In the genomic region with DNA sequence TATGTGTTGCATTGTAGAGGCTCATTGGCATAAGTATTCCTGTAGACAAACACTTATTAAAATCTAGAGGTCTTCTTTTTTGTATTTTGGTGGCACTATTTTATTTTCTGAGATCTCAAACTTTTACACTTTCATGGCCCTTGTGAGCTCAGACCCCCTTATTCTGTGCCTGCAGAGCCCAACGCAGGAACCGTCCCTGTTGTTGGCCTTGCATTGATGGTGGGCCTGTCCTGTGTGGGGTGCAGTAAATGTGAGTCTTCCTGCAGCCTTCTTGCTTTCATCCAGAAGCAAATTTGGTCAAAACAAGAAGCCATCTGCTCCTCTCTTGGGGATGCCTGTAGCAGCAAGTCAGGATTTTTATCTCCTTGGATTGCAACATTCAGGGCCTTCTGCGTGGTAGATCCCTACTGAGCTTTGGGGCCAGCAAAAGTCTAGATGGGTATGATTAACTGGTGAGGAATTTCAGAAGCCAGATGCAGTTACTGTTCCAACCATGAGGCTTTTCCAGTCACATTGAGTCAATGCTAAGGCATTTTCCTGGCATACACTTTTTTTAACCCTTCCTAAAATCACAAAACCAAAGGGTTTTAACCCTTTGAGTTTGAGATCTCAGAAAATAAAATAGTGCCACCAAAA, we compare ENCODE assay signal across 10 cellular contexts. TPM values are rescaled to one million over a fixed set of nuclear protein-coding genes. Genes with fewer than 3 reads are reported as not detected.
A peak's percentile ranks its signal among the peaks of the same experiment; 100 is the strongest.
DNase-seq lines count a peak whose midpoint lies in the region; ATAC-seq and TF ChIP-seq lines count a peak whose summit lies in the region.
"Had no signal": no experiment of that assay in that cellular context is flagged by ENCODE, and none has a peak within 500 bp of the region (broad histone marks: within the 10 kb centered on the region; RNA-seq: fewer than 3 reads in every experiment).

No MANE protein-coding gene starts in this region.

- H3K4me1 Mint-ChIP-seq in activated naive CD8-positive, alpha-beta T cell treated with anti-CD3 and anti-CD28 coated beads for 36 hours = no peaks in the 10 kb centered on the region
- peaks cover 24% of the 10 kb centered on the region for H3K4me1 Mint-ChIP-seq in type B pancreatic cell (ENCODE audit: unreplicated experiment)

- TF ChIP-seq CTCF in RWPE1 (conservative IDR thresholded peaks at IDR 0.05; ENCODE audit: low read depth) (no peak), type B pancreatic cell (conservative IDR thresholded peaks at IDR 0.05) (no peak)

- in situ Hi-C loops in GM23248 (cut with MboI) = no loop called here

- H3K36me3 Mint-ChIP-seq in activated naive CD8-positive, alpha-beta T cell treated with anti-CD3 and anti-CD28 coated beads for 36 hours = no peaks in the 10 kb centered on the region
- peaks cover 51% of the 10 kb centered on the region for H3K36me3 Mint-ChIP-seq in type B pancreatic cell
- H3K36me3 Mint-ChIP-seq: naive thymus-derived CD8-positive, alpha-beta T cell had no signal

- peaks cover 40% of the 10 kb centered on the region for H3K4me1 ChIP-seq in GM23248 (ENCODE audit: insufficient read depth)

- H4K20me1 ChIP-seq in GM23248 (ENCODE audit: insufficient read depth) = no peaks in the 10 kb centered on the region

- intact Hi-C loops in sciatic nerve (cut with DNase I) = no loop called here

- H3K79me2 ChIP-seq in GM23248 (ENCODE audit: insufficient read depth) = peaks cover 97% of the 10 kb centered on the region

- CTCF ChIA-PET in RWPE1 (lab: Yijun Ruan, JAX) = interaction anchor here (0.5 to 0.8 kb wide), 3 partner anchors 11 to 621 kb away, joined by 3 read pairs; no protein-coding TSS in a partner anchor

- no peak overlapping the region for H2AFZ ChIP-seq in GM23248

- peak overlapping the region; percentile 24; the same call in 1 of the 2 replicates for H3K4me3 ChIP-seq in GM23248

- H3K4me2 ChIP-seq in GM23248 (ENCODE audit: unreplicated experiment) = peak overlapping the region; percentile 63

- no peaks in the 10 kb centered on the region for H3K9me3 Mint-ChIP-seq in activated naive CD8-positive, alpha-beta T cell treated with anti-CD3 and anti-CD28 coated beads for 36 hours
- peaks cover 7% of the 10 kb centered on the region for H3K9me3 Mint-ChIP-seq in type B pancreatic cell

- WGBS in GM23248 (ENCODE audit: low coverage in 1 of 2, low lambda C conversion rate in 2 of 2, missing lambda C conversion rate in 2 of 2), 2 experiments = 0 to 7% methylated on average over 3 of the region's 3 CpGs

- no peaks in the 10 kb centered on the region for H3K27me3 ChIP-seq in GM23248 (replicated peaks; ENCODE audit: insufficient read depth)

- peak overlapping the region; percentile 14; the same call in 1 of the 2 replicates for H3K9ac ChIP-seq in GM23248

- H3K27me3 Mint-ChIP-seq in activated naive CD8-positive, alpha-beta T cell treated with anti-CD3 and anti-CD28 coated beads for 36 hours = peaks cover 3% of the 10 kb centered on the region
- no peaks in the 10 kb centered on the region for H3K27me3 Mint-ChIP-seq in type B pancreatic cell

- H3K27ac ChIP-seq in GM23248 = peak overlapping the region; percentile 70
- peak overlapping the region; percentile 88 for H3K27ac ChIP-seq in RWPE1

- H3K36me3 ChIP-seq in GM23248 (ENCODE audit: low read depth) = 0 out of 2 replicates have a peak, but pooled peaks cover 5% of the 10 kb centered on the region

- POLR2A ChIA-PET in RWPE1 (lab: Yijun Ruan, JAX; ENCODE audit: low non-redundant PET) = no interaction called here

- H3K27ac Mint-ChIP-seq in activated naive CD8-positive, alpha-beta T cell treated with anti-CD3 and anti-CD28 coated beads for 36 hours = no peak overlapping the region
- H3K27ac Mint-ChIP-seq in type B pancreatic cell = no peak overlapping the region
- H3K27ac Mint-ChIP-seq: naive thymus-derived CD8-positive, alpha-beta T cell had no signal

- peaks cover 31% of the 10 kb centered on the region for H3F3A ChIP-seq in GM23248 (ENCODE audit: insufficient read depth)

- ATAC-seq in sciatic nerve = peak; percentile 91
- no peak for ATAC-seq in GM18909 (IDR thresholded peaks at IDR 0.05; ENCODE audit: poor library complexity, unreplicated experiment)
- ATAC-seq: naive thymus-derived CD8-positive, alpha-beta T cell had no signal

- no peaks in the 10 kb centered on the region for H3K9me2 ChIP-seq in GM23248 (ENCODE audit: insufficient read depth)

- peak; percentile 98 for DNase-seq in GM23248
- peak; percentile 97 for DNase-seq in RWPE1 (ENCODE audit: low spot score)
- DNase-seq in fibroblast of the conjunctiva (ENCODE audit: low read depth) = peak; percentile 92
- DNase-seq in sciatic nerve (ENCODE audit: low spot score) = no peak
- no peak for DNase-seq in activated naive CD8-positive, alpha-beta T cell treated with anti-CD3 and anti-CD28 coated beads for 36 hours
- no peak for DNase-seq in NCI-H82 treated with DMSO at 0.1 percent for 48 hours (lab: John Stamatoyannopoulos, UW; ENCODE audit: unreplicated experiment)
- no peak for DNase-seq in type B pancreatic cell (ENCODE audit: extremely low spot score, unreplicated experiment)
- DNase-seq: naive thymus-derived CD8-positive, alpha-beta T cell; NCI-H510A had no signal

- H3K9me3 ChIP-seq in GM23248 (ENCODE audit: low read depth) = no peaks in the 10 kb centered on the region

- H3K4me3 Mint-ChIP-seq in activated naive CD8-positive, alpha-beta T cell treated with anti-CD3 and anti-CD28 coated beads for 36 hours = no peak overlapping the region
- no peak overlapping the region for H3K4me3 Mint-ChIP-seq in type B pancreatic cell
- H3K4me3 Mint-ChIP-seq: naive thymus-derived CD8-positive, alpha-beta T cell had no signal

RNA-seq across cellular contexts. Expression of gene BASP1, which starts 31.7 kb away (rescaled TPM):
- total RNA-seq in GM23248 (2014; rRNA removed; shearing (Covaris generic)) = 121 and 124 TPM in 2 replicates
- polyA plus RNA-seq in GM23248 (2016; fragmentation: Nextera tagmentation; extraction: Ambion mirVana) = 58.4 and 60.4 TPM in 2 replicates
- total RNA-seq in sciatic nerve (26.8 TPM), type B pancreatic cell (ENCODE audit: low replicate concordance) (131 and 197 TPM in 2 replicates)
- total RNA-seq in activated naive CD8-positive, alpha-beta T cell treated with anti-CD3 and anti-CD28 coated beads for 36 hours = under 1 TPM; 0.66 to 0.85 TPM

Comparison
In these comparisons a context has a peak if more than half of its experiments do, and no peak if none do; other contexts are left out.
1. DNase-seq: peak in GM23248 (single experiment), RWPE1 (single experiment) and fibroblast of the conjunctiva (single experiment); none in sciatic nerve (single experiment), activated naive CD8-positive, alpha-beta T cell treated with anti-CD3 and anti-CD28 coated beads for 36 hours (single experiment), NCI-H82 treated with DMSO at 0.1 percent for 48 hours (single experiment) and type B pancreatic cell (single experiment).
2. RNA of gene BASP1, which starts 31.7 kb away (total RNA-seq): 131 to 197 TPM in type B pancreatic cell, 121 to 124 TPM in GM23248 and 26.8 TPM in sciatic nerve (single experiment); 0.66 to 0.85 TPM in activated naive CD8-positive, alpha-beta T cell treated with anti-CD3 and anti-CD28 coated beads for 36 hours; every median in the first group is over 10 times any median in the second.